Comparison of ENCODE assay signal across 10 cellular contexts in genomic region chr7:56287429-56288138, GRCh38.
DNase-seq lines count a peak whose midpoint lies in the region; ATAC-seq and TF ChIP-seq lines count a peak whose summit lies in the region.
"Had no signal": no experiment of that assay in that cellular context is flagged by ENCODE, and none has a peak within 500 bp of the region (broad histone marks: within the 10 kb centered on the region; RNA-seq: fewer than 3 reads in every experiment).

No MANE protein-coding gene starts in this region.

- 6 to 7% methylated on average over 49 to 53 of the region's 57 CpGs for WGBS in GM23248 (ENCODE audit: low coverage in 1 of 2, low lambda C conversion rate in 2 of 2, missing lambda C conversion rate in 2 of 2), 2 experiments
- WGBS in sigmoid colon, 2 donors = 15 to 39% methylated on average over 57 of the region's 57 CpGs

- H3K36me3 ChIP-seq in GM23248 (ENCODE audit: low read depth) (no peaks in the 10 kb centered on the region), sigmoid colon (no peaks in the 10 kb centered on the region), brain microvascular endothelial cell (replicated peaks) (no peaks in the 10 kb centered on the region)

- H3K9me3 ChIP-seq in GM23248 (ENCODE audit: low read depth) = no peaks in the 10 kb centered on the region
- no peaks in the 10 kb centered on the region for H3K9me3 ChIP-seq in sigmoid colon

- no peaks in the 10 kb centered on the region for H3K9me2 ChIP-seq in GM23248 (ENCODE audit: insufficient read depth)

- no peak for TF ChIP-seq CTCF in sigmoid colon (IDR thresholded peaks at IDR 0.05)
- no peak for TF ChIP-seq CTCF in brain microvascular endothelial cell (IDR thresholded peaks at IDR 0.05; ENCODE audit: low read depth, low read length, missing control alignments)

- TF ChIP-seq EP300 in sigmoid colon (IDR thresholded peaks at IDR 0.05) = no peak

- intact Hi-C loops in left cardiac atrium (cut with DNase I) = no loop called here
- intact Hi-C loops in sigmoid colon (cut with DNase I) = no loop called here

- no peaks in the 10 kb centered on the region for H3F3A ChIP-seq in GM23248 (ENCODE audit: insufficient read depth)

- H2AFZ ChIP-seq in GM23248 = peak overlapping the region; percentile 45; the same call in 1 of the 2 replicates

- DNase-seq in GM23248 (peak; percentile 17), SK-N-DZ (ENCODE audit: low spot score) (peak; percentile 47), left cardiac atrium (peak; percentile 45), sigmoid colon (no peak), NCI-H2081 treated with DMSO at 0.1 percent for 48 hours (lab: John Stamatoyannopoulos, UW) (no peak), brain microvascular endothelial cell (no peak), foreskin melanocyte (no peak)
- DNase-seq: stimulated activated CD4-positive, alpha-beta T cell treated with anti-CD3 and anti-CD28 coated beads, Interleukin-4, amount 100 ng/mL, for 24 hours; T-helper 9 cell had no signal

- TF ChIP-seq POLR2A in sigmoid colon (IDR thresholded peaks at IDR 0.05) = no peak

- H4K20me1 ChIP-seq in GM23248 (ENCODE audit: insufficient read depth) = no peaks in the 10 kb centered on the region

- H3K27me3 ChIP-seq in GM23248 (replicated peaks; ENCODE audit: insufficient read depth) (no peaks in the 10 kb centered on the region), sigmoid colon (no peaks in the 10 kb centered on the region), brain microvascular endothelial cell (replicated peaks) (no peaks in the 10 kb centered on the region)

- H3K4me3 ChIP-seq in GM23248 (no peak overlapping the region), sigmoid colon (peak overlapping the region; percentile 19 to 53 (median 44)), brain microvascular endothelial cell (ENCODE audit: low read depth, low read length) (no peak overlapping the region)

- no peaks in the 10 kb centered on the region for H3K79me2 ChIP-seq in GM23248 (ENCODE audit: insufficient read depth)

- no peak overlapping the region for H3K27ac ChIP-seq in GM23248
- H3K27ac ChIP-seq in sigmoid colon = peak overlapping the region in 3 of 4 donors; percentile 26 to 52 (median 38)
- no peak overlapping the region for H3K27ac ChIP-seq in brain microvascular endothelial cell

- ATAC-seq in left cardiac atrium (peak; percentile 34 to 49), HG03354 (IDR thresholded peaks at IDR 0.05; ENCODE audit: poor library complexity, severe bottlenecking, unreplicated experiment) (no peak)

- H3K4me1 ChIP-seq in GM23248 (ENCODE audit: insufficient read depth) (no peaks in the 10 kb centered on the region), sigmoid colon (peaks cover 0 to 12% (median 2%) of the 10 kb centered on the region in 4 donors)

- no peak overlapping the region for H3K4me2 ChIP-seq in GM23248 (ENCODE audit: unreplicated experiment)

- no peak overlapping the region for H3K9ac ChIP-seq in GM23248

- in situ Hi-C loops in GM23248 (cut with MboI) (no loop called here), brain microvascular endothelial cell (cut with HindIII; ENCODE audit: low pct_ligation_motif_present, low sequenced_read_pairs) (no loop called here)

Comparison
In these comparisons a context has a peak if more than half of its experiments do, and no peak if none do; other contexts are left out.
1. DNase-seq: peak in GM23248 (single experiment), SK-N-DZ (single experiment) and left cardiac atrium (single experiment); none in sigmoid colon (single experiment), NCI-H2081 treated with DMSO at 0.1 percent for 48 hours (single experiment), brain microvascular endothelial cell (single experiment) and foreskin melanocyte (single experiment).
2. H3K27ac ChIP-seq: peak in sigmoid colon (3 of 4); none in GM23248 (single experiment) and brain microvascular endothelial cell (single experiment).
3. H3K4me3 ChIP-seq: peak in sigmoid colon (4 of 4); none in GM23248 (single experiment) and brain microvascular endothelial cell (single experiment).